In the genomic region with DNA sequence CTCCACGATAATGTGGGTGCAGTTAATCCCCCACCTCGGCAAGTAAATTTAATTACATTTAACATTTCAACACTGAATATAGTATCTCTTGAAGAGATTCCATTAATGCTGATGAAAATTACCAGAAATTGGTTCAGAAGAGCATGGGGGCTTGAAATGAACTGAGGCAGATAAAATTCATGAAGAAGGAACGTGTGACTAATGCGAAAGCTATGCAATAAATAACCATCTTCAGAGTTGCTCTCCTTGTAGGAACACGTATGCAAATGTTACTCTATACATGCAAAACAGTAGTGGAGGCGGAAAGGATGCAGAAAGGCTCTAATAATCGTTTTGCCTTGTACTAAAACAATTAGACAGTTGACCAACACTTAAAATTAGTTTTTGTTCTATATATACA, we compare ENCODE assay signal across 22 cellular contexts.
"Had no signal": no experiment of that assay in that cellular context is flagged by ENCODE, and none has a peak within 500 bp of the region (broad histone marks: within the 10 kb centered on the region; RNA-seq: fewer than 3 reads in every experiment).

No MANE protein-coding gene starts in this region.

- H3K27me3 Mint-ChIP-seq: activated B cell treated with CpG ODN at 0.5 μM for 24 hours; activated CD4-positive, alpha-beta memory T cell treated with anti-CD3 and anti-CD28 coated beads, Interleukin-2, amount 10 ng/mL, durations not matched to agents 7 days and 5 days; activated naive CD8-positive, alpha-beta T cell treated with anti-CD3 and anti-CD28 coated beads, Interleukin-2, amount 10 ng/mL, durations not matched to agents 7 days and 5 days; stimulated activated memory B cell treated with anti-CD40 and anti-IgM and Interleukin-4, amounts not matched to agents 10 μg/mL and 1 μg/mL and 100 μg/mL, for 72 hours; type B pancreatic cell had no signal

- H3K9me3 Mint-ChIP-seq: activated B cell treated with CpG ODN at 0.5 μM for 24 hours; activated CD4-positive, alpha-beta memory T cell treated with anti-CD3 and anti-CD28 coated beads, Interleukin-2, amount 10 ng/mL, durations not matched to agents 7 days and 5 days; activated naive CD8-positive, alpha-beta T cell treated with anti-CD3 and anti-CD28 coated beads, Interleukin-2, amount 10 ng/mL, durations not matched to agents 7 days and 5 days; activated T-helper 2 cell treated with anti-CD3 and anti-CD28 coated beads, Interferon-gamma antibody, Interleukin-2, Interleukin-4, amounts not matched to agents 10 μg/mL and 5 μg/mL and 100 μg/mL, durations not matched to agents 14 hours and 24 hours and 36 hours; stimulated activated memory B cell treated with anti-CD40 and anti-IgM and Interleukin-4, amounts not matched to agents 10 μg/mL and 1 μg/mL and 100 μg/mL, for 72 hours; T-helper 2 cell treated with Interferon-gamma antibody and Interleukin-4, amounts not matched to agents 5 μg/mL and 100 μg/mL, for 36 hours; type B pancreatic cell had no signal

- H3K4me1 ChIP-seq: left lung, spleen, testis had no signal

- DNase-seq: activated B cell treated with CpG ODN at 0.5 μM for 24 hours; activated CD4-positive, alpha-beta memory T cell treated with anti-CD3 and anti-CD28 coated beads, Interleukin-2, amount 10 ng/mL, durations not matched to agents 7 days and 5 days; activated CD4-positive, alpha-beta T cell treated with anti-CD3 and anti-CD28 coated beads for 4 hours; activated naive CD4-positive, alpha-beta T cell treated with Interleukin-2 at 50 U/mL for 16 hours; activated naive CD8-positive, alpha-beta T cell treated with anti-CD3 and anti-CD28 coated beads, Interleukin-2, amount 10 ng/mL, durations not matched to agents 7 days and 5 days; activated T-cell treated with anti-CD3 and anti-CD28 coated beads, Interleukin-2, amount 50 U/mL, for 1 hour; amygdala; brain microvascular endothelial cell; central memory CD4-positive, alpha-beta T cell; dorsolateral prefrontal cortex; erythroblast; gastrocnemius medialis; head of caudate nucleus; left lung; retina; spleen; stimulated activated CD4-positive, alpha-beta T cell treated with anti-CD3 and anti-CD28 coated beads, Interleukin-4, amount 100 ng/mL, for 4 hours; testis had no signal

- H3K4me3 ChIP-seq: gastrocnemius medialis, left lung, spleen, testis had no signal

- H3K27ac Mint-ChIP-seq: activated B cell treated with CpG ODN at 0.5 μM for 24 hours; activated CD4-positive, alpha-beta memory T cell treated with anti-CD3 and anti-CD28 coated beads, Interleukin-2, amount 10 ng/mL, durations not matched to agents 7 days and 5 days; activated naive CD8-positive, alpha-beta T cell treated with anti-CD3 and anti-CD28 coated beads, Interleukin-2, amount 10 ng/mL, durations not matched to agents 7 days and 5 days; activated T-helper 2 cell treated with anti-CD3 and anti-CD28 coated beads, Interferon-gamma antibody, Interleukin-2, Interleukin-4, amounts not matched to agents 10 μg/mL and 5 μg/mL and 100 μg/mL, durations not matched to agents 14 hours and 24 hours and 36 hours; stimulated activated memory B cell treated with anti-CD40 and anti-IgM and Interleukin-4, amounts not matched to agents 10 μg/mL and 1 μg/mL and 100 μg/mL, for 72 hours; T-helper 2 cell treated with Interferon-gamma antibody and Interleukin-4, amounts not matched to agents 5 μg/mL and 100 μg/mL, for 36 hours; type B pancreatic cell had no signal

- ATAC-seq: gastrocnemius medialis; left lung; stimulated activated memory B cell treated with anti-CD40 and anti-IgM and Interleukin-4, amounts not matched to agents 10 μg/mL and 1 μg/mL and 100 μg/mL, for 72 hours had no signal

- H3K36me3 ChIP-seq: brain microvascular endothelial cell, gastrocnemius medialis, left lung, spleen had no signal

- H3K27ac ChIP-seq: brain microvascular endothelial cell, gastrocnemius medialis, left lung, spleen, testis had no signal

- H3K4me3 Mint-ChIP-seq: activated B cell treated with CpG ODN at 0.5 μM for 24 hours; activated CD4-positive, alpha-beta memory T cell treated with anti-CD3 and anti-CD28 coated beads, Interleukin-2, amount 10 ng/mL, durations not matched to agents 7 days and 5 days; activated naive CD8-positive, alpha-beta T cell treated with anti-CD3 and anti-CD28 coated beads, Interleukin-2, amount 10 ng/mL, durations not matched to agents 7 days and 5 days; stimulated activated memory B cell treated with anti-CD40 and anti-IgM and Interleukin-4, amounts not matched to agents 10 μg/mL and 1 μg/mL and 100 μg/mL, for 72 hours; T-helper 2 cell treated with Interferon-gamma antibody and Interleukin-4, amounts not matched to agents 5 μg/mL and 100 μg/mL, for 36 hours; type B pancreatic cell had no signal

- H3K36me3 Mint-ChIP-seq: activated naive CD8-positive, alpha-beta T cell treated with anti-CD3 and anti-CD28 coated beads, Interleukin-2, amount 10 ng/mL, durations not matched to agents 7 days and 5 days; stimulated activated memory B cell treated with anti-CD40 and anti-IgM and Interleukin-4, amounts not matched to agents 10 μg/mL and 1 μg/mL and 100 μg/mL, for 72 hours; type B pancreatic cell had no signal

- H3K4me1 Mint-ChIP-seq: activated B cell treated with CpG ODN at 0.5 μM for 24 hours; activated CD4-positive, alpha-beta memory T cell treated with anti-CD3 and anti-CD28 coated beads, Interleukin-2, amount 10 ng/mL, durations not matched to agents 7 days and 5 days; activated naive CD8-positive, alpha-beta T cell treated with anti-CD3 and anti-CD28 coated beads, Interleukin-2, amount 10 ng/mL, durations not matched to agents 7 days and 5 days; stimulated activated memory B cell treated with anti-CD40 and anti-IgM and Interleukin-4, amounts not matched to agents 10 μg/mL and 1 μg/mL and 100 μg/mL, for 72 hours had no signal

- H3K9me3 ChIP-seq: gastrocnemius medialis, left lung, spleen, testis had no signal
